Comparison of ENCODE assay signal across 1 cellular context in the genomic region with DNA sequence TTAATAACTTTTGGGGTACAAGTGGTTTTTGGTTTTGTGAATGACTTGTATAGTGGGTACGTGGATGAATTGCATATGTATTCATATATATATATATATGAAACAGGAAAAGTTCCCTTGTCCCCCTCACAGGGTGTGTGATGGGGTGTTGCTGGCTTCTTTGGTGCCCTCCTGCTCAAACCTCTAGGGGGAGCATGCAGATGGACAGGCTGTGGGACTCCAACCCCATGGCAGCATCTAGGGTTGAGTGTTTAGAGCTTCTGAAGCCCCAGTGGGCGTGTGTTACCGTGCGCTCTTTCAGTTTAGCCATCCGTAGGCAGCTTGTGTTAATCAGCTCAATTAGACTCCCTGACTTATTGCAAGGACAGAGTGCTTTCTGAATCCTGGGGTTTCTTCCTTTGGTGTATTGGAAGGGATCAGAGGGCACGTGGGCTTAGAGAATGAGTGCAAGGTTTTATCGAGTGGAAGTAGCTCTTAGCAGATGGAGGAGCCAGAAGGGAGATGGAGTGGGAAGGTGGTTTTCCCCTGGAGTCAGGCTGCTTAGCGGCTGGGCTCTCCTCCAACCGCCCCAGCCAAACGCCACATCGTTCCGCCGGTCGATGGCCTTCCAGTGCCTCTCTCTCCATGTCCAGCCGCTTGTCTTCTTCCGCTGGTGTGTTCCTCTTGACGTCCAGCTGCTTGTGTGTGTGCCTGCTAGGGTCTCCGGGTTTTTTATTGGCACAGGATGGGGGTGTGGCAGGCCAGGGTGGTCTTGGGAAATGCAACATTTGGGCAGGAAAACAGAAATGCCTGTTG.
TF ChIP-seq lines count a peak whose summit lies in the region.

No MANE protein-coding gene starts in this region.

TF ChIP-seq in HepG2, 621 proteins besides CTCF, POLR2A, EP300 and RAD21 (continued from another document):
- TF ChIP-seq LCORL (IDR thresholded peaks at IDR 0.05) (no peak), LCORL (CRISPR knock-in tag; IDR thresholded peaks at IDR 0.05) (no peak), ZNF367 (CRISPR knock-in tag; IDR thresholded peaks at IDR 0.05; ENCODE audit: borderline replicate concordance) (no peak), EEA1 (CRISPR knock-in tag; IDR thresholded peaks at IDR 0.05; ENCODE audit: borderline replicate concordance) (no peak)
